ENCODE assay signal across 23 cellular contexts in genomic region chr17:79537061-79537460, GRCh38.
"Had no signal": no experiment of that assay in that cellular context is flagged by ENCODE, and none has a peak within 500 bp of the region (broad histone marks: within the 10 kb centered on the region; RNA-seq: fewer than 3 reads in every experiment).

No MANE protein-coding gene starts in this region.

- H3K27ac Mint-ChIP-seq: naive thymus-derived CD4-positive, alpha-beta T cell had no signal

- H3K4me3 Mint-ChIP-seq: immature natural killer cell; naive thymus-derived CD4-positive, alpha-beta T cell; neural crest cell had no signal

- H3K36me3 ChIP-seq: colonic mucosa, esophagus squamous epithelium, gastroesophageal sphincter, pancreas, prostate gland, right lobe of liver, stomach, thoracic aorta, transverse colon had no signal

- H3K9me3 ChIP-seq: colonic mucosa, esophagus squamous epithelium, gastroesophageal sphincter, pancreas, prostate gland, right lobe of liver, stomach, thoracic aorta, transverse colon had no signal

- ATAC-seq: gastroesophageal sphincter; left colon; naive thymus-derived CD4-positive, alpha-beta T cell; pancreas; right lobe of liver had no signal

- H3K36me3 Mint-ChIP-seq: naive thymus-derived CD4-positive, alpha-beta T cell had no signal

- H3K27ac ChIP-seq: colonic mucosa, esophagus squamous epithelium, gastroesophageal sphincter, pancreas, prostate gland, right lobe of liver, stomach, thoracic aorta, transverse colon had no signal

- H3K27me3 ChIP-seq: colonic mucosa, pancreas, right lobe of liver had no signal

- H3K4me1 ChIP-seq: colonic mucosa, esophagus squamous epithelium, gastroesophageal sphincter, pancreas, prostate gland, right lobe of liver, stomach, transverse colon had no signal

- H3K4me1 Mint-ChIP-seq: naive thymus-derived CD4-positive, alpha-beta T cell had no signal

- H3K9me3 Mint-ChIP-seq: immature natural killer cell, neural crest cell had no signal

- H3K4me3 ChIP-seq: colonic mucosa, esophagus squamous epithelium, gastroesophageal sphincter, pancreas, prostate gland, right lobe of liver, stomach, thoracic aorta, transverse colon had no signal

- DNase-seq: colonic mucosa; dermis blood vessel endothelial cell; esophagus squamous epithelium; foreskin fibroblast; glutamatergic neuron; immature natural killer cell; left colon; mammary epithelial cell; naive thymus-derived CD4-positive, alpha-beta T cell; occipital lobe; pancreas; retina; stimulated activated CD4-positive, alpha-beta T cell treated with anti-CD3 and anti-CD28 coated beads, Interleukin-15, amount 100 ng/mL, for 24 hours; stimulated activated CD4-positive, alpha-beta T cell treated with anti-CD3 and anti-CD28 coated beads, Interleukin-1b, Interleukin-23, amount 100 ng/mL, for 48 hours; stimulated activated CD4-positive, alpha-beta T cell treated with anti-CD3 and anti-CD28 coated beads, Interleukin-4, amount 100 ng/mL, for 24 hours; stimulated activated naive CD4-positive, alpha-beta T cell; stomach; transverse colon had no signal
